16 cellular contexts compared by ENCODE assay signal in the genomic region with DNA sequence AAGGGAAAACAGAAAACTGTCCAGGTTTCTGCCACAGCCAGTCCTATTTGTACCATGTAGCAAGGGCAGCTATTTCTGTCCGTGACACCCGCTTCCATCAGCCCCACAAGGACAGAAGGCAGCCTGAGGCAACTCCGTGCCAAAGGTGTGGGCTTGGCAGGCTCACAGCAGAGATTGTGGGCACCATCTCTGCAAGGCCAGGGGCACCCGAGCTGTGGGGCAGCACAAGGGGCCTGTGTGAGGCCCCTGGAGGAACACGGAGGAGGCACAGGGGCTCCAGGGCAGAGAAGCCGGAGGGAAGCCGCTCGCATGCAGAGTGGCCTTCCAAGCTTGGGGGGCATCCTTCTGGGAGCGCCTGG. TPM values are rescaled to one million over a fixed set of nuclear protein-coding genes. Genes with fewer than 3 reads are reported as not detected.
"Had no signal": no experiment of that assay in that cellular context is flagged by ENCODE, and none has a peak within 500 bp of the region (broad histone marks: within the 10 kb centered on the region; RNA-seq: fewer than 3 reads in every experiment).

No MANE protein-coding gene starts in this region.

- H2AFZ ChIP-seq: parathyroid adenoma had no signal

- DNase-seq: activated CD4-positive, alpha-beta memory T cell treated with anti-CD3 and anti-CD28 coated beads for 36 hours; activated CD4-positive, alpha-beta T cell treated with anti-CD3 and anti-CD28 coated beads for 1 hour; activated naive CD8-positive, alpha-beta T cell treated with anti-CD3 and anti-CD28 coated beads, Interleukin-2, amount 10 ng/mL, durations not matched to agents 7 days and 5 days; activated T-cell treated with anti-CD3 and anti-CD28 coated beads, Interleukin-2, amount 50 U/mL, for 4 hours; colonic mucosa; effector CD4-positive, alpha-beta T cell; foreskin keratinocyte; head of caudate nucleus; islet precursor cell; stimulated activated naive CD4-positive, alpha-beta T cell treated with Interleukin-2 at 50 U/mL for 16 hours had no signal

- H3K27ac Mint-ChIP-seq: activated CD4-positive, alpha-beta memory T cell treated with anti-CD3 and anti-CD28 coated beads for 36 hours; activated naive CD8-positive, alpha-beta T cell treated with anti-CD3 and anti-CD28 coated beads, Interleukin-2, amount 10 ng/mL, durations not matched to agents 7 days and 5 days had no signal

- H3K27me3 ChIP-seq: ascending aorta, colonic mucosa, foreskin keratinocyte, upper lobe of left lung had no signal

- H3K36me3 ChIP-seq: ascending aorta, colonic mucosa, upper lobe of left lung had no signal

- FAIRE-seq: bronchial epithelial cell, endothelial cell of umbilical vein had no signal

- H3K27ac ChIP-seq: ascending aorta, colonic mucosa, foreskin keratinocyte, parathyroid adenoma, upper lobe of left lung had no signal

- H3K36me3 Mint-ChIP-seq: activated CD4-positive, alpha-beta memory T cell treated with anti-CD3 and anti-CD28 coated beads for 36 hours; activated naive CD8-positive, alpha-beta T cell treated with anti-CD3 and anti-CD28 coated beads, Interleukin-2, amount 10 ng/mL, durations not matched to agents 7 days and 5 days had no signal

- H3K4me1 Mint-ChIP-seq: activated naive CD8-positive, alpha-beta T cell treated with anti-CD3 and anti-CD28 coated beads, Interleukin-2, amount 10 ng/mL, durations not matched to agents 7 days and 5 days had no signal

- H3K9me3 Mint-ChIP-seq: activated CD4-positive, alpha-beta memory T cell treated with anti-CD3 and anti-CD28 coated beads for 36 hours; activated naive CD8-positive, alpha-beta T cell treated with anti-CD3 and anti-CD28 coated beads, Interleukin-2, amount 10 ng/mL, durations not matched to agents 7 days and 5 days; activated T-cell treated with anti-CD3 and anti-CD28 coated beads, Interleukin-2, amount 50 U/mL, for 4 hours had no signal

- H3K4me3 Mint-ChIP-seq: activated CD4-positive, alpha-beta memory T cell treated with anti-CD3 and anti-CD28 coated beads for 36 hours; activated naive CD8-positive, alpha-beta T cell treated with anti-CD3 and anti-CD28 coated beads, Interleukin-2, amount 10 ng/mL, durations not matched to agents 7 days and 5 days; activated T-cell treated with anti-CD3 and anti-CD28 coated beads, Interleukin-2, amount 50 U/mL, for 4 hours had no signal

- ATAC-seq: activated T-cell treated with anti-CD3 and anti-CD28 coated beads, Interleukin-2, amount 50 U/mL, for 4 hours had no signal

- H3K79me2 ChIP-seq: parathyroid adenoma had no signal

- H3K9me3 ChIP-seq: ascending aorta, colonic mucosa, upper lobe of left lung had no signal

- H3K4me1 ChIP-seq: colonic mucosa, foreskin keratinocyte had no signal

- H3K9ac ChIP-seq: parathyroid adenoma had no signal

- H3K4me2 ChIP-seq: smooth muscle cell had no signal

- H3K4me3 ChIP-seq: ascending aorta, colonic mucosa, smooth muscle cell, upper lobe of left lung had no signal

RNA-seq across cellular contexts. Expression of a gene that starts 43.5 kb away (rescaled TPM):
- total RNA-seq: activated T-cell treated with anti-CD3 and anti-CD28 coated beads, Interleukin-2, amount 50 U/mL, for 4 hours; endothelial cell of umbilical vein had no signal
- polyA plus RNA-seq: endothelial cell of umbilical vein had no signal
